26 cellular contexts compared by ENCODE assay signal in genomic region chr7:73834626-73835191, GRCh38. TPM values are rescaled to one million over a fixed set of nuclear protein-coding genes. Genes with fewer than 3 reads are reported as not detected.
DNase-seq lines count a peak whose midpoint lies in the region; ATAC-seq, FAIRE-seq and TF ChIP-seq lines count a peak whose summit lies in the region.
"Had no signal": no experiment of that assay in that cellular context is flagged by ENCODE, and none has a peak within 500 bp of the region (broad histone marks: within the 10 kb centered on the region; RNA-seq: fewer than 3 reads in every experiment).

No MANE protein-coding gene starts in this region.

- TF ChIP-seq POLR2A in K562 (conservative IDR thresholded peaks at IDR 0.05), result no peak

- H3K36me3 ChIP-seq in H7 (replicated peaks; ENCODE audit: control insufficient read depth, insufficient read depth, low read length) (no peaks in the 10 kb centered on the region; the same call in 1 of the 2 replicates), K562 (ENCODE audit: control insufficient read depth, insufficient read depth, low read length) (no peaks in the 10 kb centered on the region), trophoblast cell (ENCODE audit: control insufficient read depth in 1 of 2, insufficient read depth in 2 of 2, low read length in 2 of 2) (peaks cover 0 to 3% of the 10 kb centered on the region in 2 experiments)
- H3K36me3 ChIP-seq: HAP-1, SJCRH30 had no signal

- TF ChIP-seq CTCF in 22Rv1 (IDR thresholded peaks at IDR 0.05) (no peak), K562 (IDR thresholded peaks at IDR 0.05 in 2 of 3, conservative IDR thresholded peaks at IDR 0.05 in 1 of 3; ENCODE audit: insufficient read depth in 2 of 3, low read depth in 1 of 3, low read length in 3 of 3) (no peak)

- no peak overlapping the region for H3K14ac ChIP-seq in trophoblast cell (ENCODE audit: low read length)

- H4K8ac ChIP-seq in trophoblast cell (ENCODE audit: low read depth, low read length), result no peak overlapping the region

- no peaks in the 10 kb centered on the region for H3K27me3 ChIP-seq in H7 (ENCODE audit: control insufficient read depth, insufficient read depth, low read length)
- no peaks in the 10 kb centered on the region for H3K27me3 ChIP-seq in K562 (ENCODE audit: control insufficient read depth in 2 of 2, insufficient read depth in 2 of 2, low read length in 2 of 2)
- H3K27me3 ChIP-seq in trophoblast cell (ENCODE audit: insufficient read depth, low read length), result no peaks in the 10 kb centered on the region
- H3K27me3 ChIP-seq: SJCRH30 had no signal

- TF ChIP-seq EP300 in K562 (IDR thresholded peaks at IDR 0.05; ENCODE audit: low read length), result no peak

- intact Hi-C loops in K562 (cut with micrococcal nuclease), result no loop called here
- intact Hi-C loops in posterior vena cava (cut with DNase I), result no loop called here

- CTCF ChIA-PET in K562 (lab: Yijun Ruan, JAX; ENCODE audit: low intra/inter-chr PET ratio), result no interaction called here
- CTCF ChIA-PET in activated CD4-positive, alpha-beta memory T cell treated with anti-CD3 and anti-CD28 coated beads, Interleukin-2, amount 10 ng/mL, durations not matched to agents 7 days and 5 days (lab: Charles Lee), result no interaction called here

- no peak overlapping the region for H3K27ac Mint-ChIP-seq in activated CD4-positive, alpha-beta memory T cell treated with anti-CD3 and anti-CD28 coated beads, Interleukin-2, amount 10 ng/mL, durations not matched to agents 7 days and 5 days
- H3K27ac Mint-ChIP-seq: CD8-positive, alpha-beta T cell had no signal

- H3K9me3 Mint-ChIP-seq in activated CD4-positive, alpha-beta memory T cell treated with anti-CD3 and anti-CD28 coated beads, Interleukin-2, amount 10 ng/mL, durations not matched to agents 7 days and 5 days, result no peaks in the 10 kb centered on the region
- H3K9me3 Mint-ChIP-seq: CD8-positive, alpha-beta T cell had no signal

- peak overlapping the region; percentile 32 for H2BK12ac ChIP-seq in trophoblast cell (ENCODE audit: low read length)

- peaks cover 10 to 28% of the 10 kb centered on the region in 2 experiments for H3K4me1 ChIP-seq in K562 (replicated peaks in 1 of 2; ENCODE audit: control insufficient read depth in 2 of 2, insufficient read depth in 2 of 2, low read length in 2 of 2)
- peaks cover 31 to 46% of the 10 kb centered on the region in 2 experiments for H3K4me1 ChIP-seq in trophoblast cell (ENCODE audit: control insufficient read depth in 1 of 2, insufficient read depth in 2 of 2, low read length in 2 of 2)
- H3K4me1 ChIP-seq: HAP-1 had no signal

- ATAC-seq in K562, result no peak
- ATAC-seq: A549; CD8-positive, alpha-beta T cell; Right ventricle myocardium inferior had no signal

- H3K18ac ChIP-seq in trophoblast cell (ENCODE audit: low read length), result no peak overlapping the region

- H3K9ac ChIP-seq in K562 (ENCODE audit: insufficient read depth in 1 of 2, low read depth in 2 of 2, low read length in 2 of 2), result no peak overlapping the region
- no peak overlapping the region for H3K9ac ChIP-seq in trophoblast cell (ENCODE audit: low read length)

- POLR2A ChIA-PET in K562 (lab: Yijun Ruan, JAX), result no interaction called here
- POLR2A ChIA-PET in activated CD4-positive, alpha-beta memory T cell treated with anti-CD3 and anti-CD28 coated beads, Interleukin-2, amount 10 ng/mL, durations not matched to agents 7 days and 5 days (lab: Charles Lee), result no interaction called here

- no peak overlapping the region for H4K91ac ChIP-seq in trophoblast cell (ENCODE audit: low read depth, low read length)

- TF ChIP-seq RAD21 in K562 (CRISPR knock-in tag; conservative IDR thresholded peaks at IDR 0.05 in 1 of 2, IDR thresholded peaks at IDR 0.05 in 1 of 2), result no peak

- no peak overlapping the region for H2AFZ ChIP-seq in K562 (ENCODE audit: low read depth, low read length)
- H2AFZ ChIP-seq in trophoblast cell (ENCODE audit: insufficient read depth, low read length, poor library complexity), result no peak overlapping the region

- in situ Hi-C loops in K562 (cut with MboI), result no loop called here

- BruUV-seq in K562 (replicated peaks; lab: Mats Ljungman, UMichigan), result no TSS peak

- no peaks in the 10 kb centered on the region for H3K9me3 ChIP-seq in K562 (replicated peaks; ENCODE audit: control insufficient read depth, insufficient read depth, low read depth, low read length)
- peaks cover 5% of the 10 kb centered on the region for H3K9me3 ChIP-seq in trophoblast cell (ENCODE audit: insufficient read depth, low read depth, low read length)
- H3K9me3 ChIP-seq: A549, Caco-2, HAP-1, SJCRH30 had no signal

- no peak overlapping the region for H3K4me3 ChIP-seq in H7 (ENCODE audit: insufficient read depth, low read depth, low read length)
- no peak overlapping the region for H3K4me3 ChIP-seq in K562
- no peak overlapping the region for H3K4me3 ChIP-seq in trophoblast cell (ENCODE audit: low read depth, low read length)
- H3K4me3 ChIP-seq: A549, HAP-1, SJCRH30 had no signal

- no peaks in the 10 kb centered on the region for H4K20me1 ChIP-seq in K562 (replicated peaks; ENCODE audit: control insufficient read depth, insufficient read depth, low read length)

- peaks cover 30% of the 10 kb centered on the region for H3K79me1 ChIP-seq in trophoblast cell (ENCODE audit: low read length)

- H3K27me3 Mint-ChIP-seq in activated CD4-positive, alpha-beta memory T cell treated with anti-CD3 and anti-CD28 coated beads, Interleukin-2, amount 10 ng/mL, durations not matched to agents 7 days and 5 days, result no peaks in the 10 kb centered on the region

- H3K4ac ChIP-seq in trophoblast cell (ENCODE audit: low read depth, low read length), result no peak overlapping the region

- H3K4me2 ChIP-seq in K562 (ENCODE audit: insufficient read depth, low read length) (no peak overlapping the region), trophoblast cell (ENCODE audit: low read length) (no peak overlapping the region)
- H3K4me2 ChIP-seq: A549 had no signal

- peak overlapping the region; percentile 100; the same call in 1 of the 2 replicates for H3K27ac ChIP-seq in 22Rv1
- no peak overlapping the region for H3K27ac ChIP-seq in K562 (ENCODE audit: extremely low read depth, low read depth, low read length)
- H3K27ac ChIP-seq in trophoblast cell (ENCODE audit: low read depth, low read length), result no peak overlapping the region
- H3K27ac ChIP-seq: SJCRH30 had no signal

- H3K36me3 Mint-ChIP-seq in activated CD4-positive, alpha-beta memory T cell treated with anti-CD3 and anti-CD28 coated beads, Interleukin-2, amount 10 ng/mL, durations not matched to agents 7 days and 5 days (ENCODE audit: low read depth), result no peaks in the 10 kb centered on the region
- H3K36me3 Mint-ChIP-seq: CD8-positive, alpha-beta T cell had no signal

- no peak overlapping the region for H2BK120ac ChIP-seq in trophoblast cell (ENCODE audit: insufficient read depth, low read length, poor library complexity)

- DNase-seq in H7 (peak; percentile 26), K562 (ENCODE audit: extremely low read depth in 1 of 4, low spot score in 3 of 4) (no peak), trophoblast cell (no peak), posterior vena cava (ENCODE audit: low spot score) (no peak)
- no peak for DNase-seq in effector CD4-positive, alpha-beta T cell
- no peak for DNase-seq in activated CD4-positive, alpha-beta memory T cell treated with anti-CD3 and anti-CD28 coated beads, Interleukin-2, amount 10 ng/mL, durations not matched to agents 7 days and 5 days
- DNase-seq: C1 segment of cervical spinal cord; Caco-2; CD8-positive, alpha-beta T cell; DMS79 treated with DMSO at 0.1 percent for 48 hours; GF-D8; KG1; MM.1S; NCI-H2029; NCI-H446; NCI-H524 treated with DMSO at 0.1 percent for 48 hours; NCI-H774; SJCRH30 had no signal

- no peak for FAIRE-seq in K562 (lab: Jason Lieb, UNC)
- FAIRE-seq: A549, GM12891, GM19239, HTR-8/SVneo had no signal

- H3K4me1 Mint-ChIP-seq in activated CD4-positive, alpha-beta memory T cell treated with anti-CD3 and anti-CD28 coated beads, Interleukin-2, amount 10 ng/mL, durations not matched to agents 7 days and 5 days, result peaks cover 11% of the 10 kb centered on the region

- no peak overlapping the region for H3K23ac ChIP-seq in trophoblast cell (ENCODE audit: low read length)

- H2BK5ac ChIP-seq in trophoblast cell (ENCODE audit: low read depth, low read length, poor library complexity), result no peak overlapping the region

- no peak overlapping the region for H4K12ac ChIP-seq in trophoblast cell (ENCODE audit: low read depth, low read length)

- no peaks in the 10 kb centered on the region for H3K9me1 ChIP-seq in K562 (ENCODE audit: control insufficient read depth, insufficient read depth, low read length)

- 67% methylated on average over 10 of the region's 11 CpGs for WGBS in K562 (ENCODE audit: insufficient coverage, low coverage, missing lambda C conversion rate)
- no CpG with 5 or more reads among the region's 11 CpGs for WGBS in trophoblast cell (ENCODE audit: extremely low coverage, insufficient coverage, insufficient read length)

- H3K4me3 Mint-ChIP-seq in activated CD4-positive, alpha-beta memory T cell treated with anti-CD3 and anti-CD28 coated beads, Interleukin-2, amount 10 ng/mL, durations not matched to agents 7 days and 5 days, result no peak overlapping the region
- H3K4me3 Mint-ChIP-seq: CD8-positive, alpha-beta T cell had no signal

- H2AK5ac ChIP-seq in trophoblast cell (ENCODE audit: low read length), result peak overlapping the region; percentile 57

- H3K79me2 ChIP-seq in K562 (ENCODE audit: control insufficient read depth, insufficient read depth, low read length), result no peaks in the 10 kb centered on the region
- peaks cover 23% of the 10 kb centered on the region for H3K79me2 ChIP-seq in trophoblast cell (ENCODE audit: control insufficient read depth, insufficient read depth, low read length, poor library complexity)

RNA-seq across cellular contexts. Expression of gene CLDN4, which starts 3.9 kb away (rescaled TPM):
- total RNA-seq in H7 (2014; rRNA removed; shearing (Covaris generic)), result 2.0 and 2.1 TPM in 2 replicates
- total RNA-seq in K562 (2011; cell fraction: chromatin; rRNA removed; ENCODE audit: low replicate concordance), result 1.8 and 2.6 TPM in 2 replicates
- 0.66 and 1.0 TPM in 2 replicates for total RNA-seq in K562 (2011; cell fraction: nucleolus; rRNA removed)
- 2.3 and 2.8 TPM in 2 replicates for total RNA-seq in K562 (2011; cell fraction: nucleoplasm; rRNA removed)
- 0.05 and 0.08 TPM in 2 replicates for total RNA-seq in K562 (2014; rRNA removed)
- total RNA-seq in K562 (2014; rRNA removed; fragmentation: Illumina TruSeq; extraction: Trizol), result 0.06 TPM in 1 of 2 replicates, not detected in the other
- total RNA-seq in K562 (2015; rRNA removed; fragmentation: Illumina TruSeq; extraction: Trizol), result 0.04 and 0.07 TPM in 2 replicates
- 0.60 and 0.63 TPM in 2 replicates for total RNA-seq in K562 (2021)
- 0.06 and 0.37 TPM in 2 replicates for polyA plus RNA-seq in K562 (2011; rRNA removed)
- polyA plus RNA-seq in K562 (2011; cell fraction: cytosol; rRNA removed), result 0.18 TPM in 2 replicates
- 0.16 and 0.48 TPM in 2 replicates for polyA plus RNA-seq in K562 (2011; cell fraction: nucleus; rRNA removed)
- polyA plus RNA-seq in K562 (2012), result 0.13 and 0.25 TPM in 2 replicates
- polyA plus RNA-seq in K562 (2014; fragmentation: Illumina TruSeq; extraction: Trizol), result 0.10 and 0.21 TPM in 2 replicates
- not detected for polyA plus RNA-seq in K562 (2014; fragmentation: Nextera tagmentation; extraction: Ambion mirVana)
- 0.05 and 0.13 TPM in 2 replicates for polyA plus RNA-seq in K562 (2014; rRNA removed)
- polyA minus RNA-seq in K562 (2011; rRNA and poly(A)+ RNA removed), result 0.07 and 0.66 TPM in 2 replicates
- polyA minus RNA-seq in K562 (2011; cell fraction: cytosol; rRNA and poly(A)+ RNA removed), result 0.67 TPM in 1 of 2 replicates, not detected in the other
- 0.27 TPM in 1 of 2 replicates, not detected in the other for polyA minus RNA-seq in K562 (2011; cell fraction: nucleus; rRNA and poly(A)+ RNA removed)
- polyA plus RNA-seq in trophoblast cell (2013), result 166 and 180 TPM in 2 replicates
- under 1 TPM; 0.38 to 0.97 TPM for total RNA-seq in posterior vena cava
- under 1 TPM in 1 of 2 experiments, not detected in 1; 0.10 TPM for total RNA-seq in activated CD4-positive, alpha-beta memory T cell treated with anti-CD3 and anti-CD28 coated beads, Interleukin-2, amount 10 ng/mL, durations not matched to agents 7 days and 5 days
- total RNA-seq: CD8-positive, alpha-beta T cell; Right ventricle myocardium inferior had no signal

RNA-seq across cellular contexts. Expression of gene METTL27, which starts 7.6 kb away (rescaled TPM):
- total RNA-seq in H7 (2014; rRNA removed; shearing (Covaris generic)), result 1.9 and 7.4 TPM in 2 replicates
- 1.9 and 4.9 TPM in 2 replicates for total RNA-seq in K562 (2011; cell fraction: chromatin; rRNA removed; ENCODE audit: low replicate concordance)
- total RNA-seq in K562 (2011; cell fraction: nucleolus; rRNA removed), result 3.6 and 4.8 TPM in 2 replicates
- 2.0 and 5.0 TPM in 2 replicates for total RNA-seq in K562 (2011; cell fraction: nucleoplasm; rRNA removed)
- total RNA-seq in K562 (2014; rRNA removed), result 0.32 and 0.94 TPM in 2 replicates
- not detected in 2 replicates for total RNA-seq in K562 (2014; rRNA removed; fragmentation: Illumina TruSeq; extraction: Trizol)
- total RNA-seq in K562 (2015; rRNA removed; fragmentation: Illumina TruSeq; extraction: Trizol), result not detected in 2 replicates
- total RNA-seq in K562 (2021), result 0.42 and 0.73 TPM in 2 replicates
- polyA plus RNA-seq in K562 (2011; rRNA removed), result 0.33 and 0.49 TPM in 2 replicates
- polyA plus RNA-seq in K562 (2011; cell fraction: cytosol; rRNA removed), result 0.59 and 1.3 TPM in 2 replicates
- polyA plus RNA-seq in K562 (2011; cell fraction: nucleus; rRNA removed), result 1.4 and 3.9 TPM in 2 replicates
- polyA plus RNA-seq in K562 (2012), result 0.25 and 0.58 TPM in 2 replicates
- polyA plus RNA-seq in K562 (2014; fragmentation: Illumina TruSeq; extraction: Trizol), result 0.69 TPM in 1 of 2 replicates, not detected in the other
- under 1 TPM in 1 of 2 experiments, not detected in 1; 0.08 TPM for polyA plus RNA-seq in K562 (2014; fragmentation: Nextera tagmentation; extraction: Ambion mirVana)
- 0.35 and 0.82 TPM in 2 replicates for polyA plus RNA-seq in K562 (2014; rRNA removed)
- polyA minus RNA-seq in K562 (2011; rRNA and poly(A)+ RNA removed), result 0.53 and 1.1 TPM in 2 replicates
- not detected in 2 replicates for polyA minus RNA-seq in K562 (2011; cell fraction: cytosol; rRNA and poly(A)+ RNA removed)
- 1.6 and 1.9 TPM in 2 replicates for polyA minus RNA-seq in K562 (2011; cell fraction: nucleus; rRNA and poly(A)+ RNA removed)
- 1.3 and 1.5 TPM in 2 replicates for polyA plus RNA-seq in trophoblast cell (2013)
- total RNA-seq in posterior vena cava, result 1 to 10 TPM in 1 of 2 donors, under 1 TPM in 1; 0.90 to 5.1 TPM
- 1 to 10 TPM; 3.3 to 3.7 TPM for total RNA-seq in activated CD4-positive, alpha-beta memory T cell treated with anti-CD3 and anti-CD28 coated beads, Interleukin-2, amount 10 ng/mL, durations not matched to agents 7 days and 5 days
- total RNA-seq: CD8-positive, alpha-beta T cell had no signal

RNA-seq across cellular contexts. Expression of gene TMEM270, which starts 26.2 kb away (rescaled TPM):
- total RNA-seq in H7 (2014; rRNA removed; shearing (Covaris generic)), result not detected in 2 replicates
- not detected in 2 replicates for total RNA-seq in K562 (2011; cell fraction: chromatin; rRNA removed; ENCODE audit: low replicate concordance)
- total RNA-seq in K562 (2011; cell fraction: nucleolus; rRNA removed), result not detected in 2 replicates
- total RNA-seq in K562 (2011; cell fraction: nucleoplasm; rRNA removed), result not detected in 2 replicates
- total RNA-seq in K562 (2014; rRNA removed) (not detected in 2 replicates), K562 (2014; rRNA removed; fragmentation: Illumina TruSeq; extraction: Trizol) (not detected in 2 replicates), K562 (2015; rRNA removed; fragmentation: Illumina TruSeq; extraction: Trizol) (not detected in 2 replicates), K562 (2021) (not detected in 2 replicates), posterior vena cava (not detected)
- polyA plus RNA-seq in K562 (2011; rRNA removed) (not detected in 2 replicates), K562 (2014; fragmentation: Illumina TruSeq; extraction: Trizol) (not detected in 2 replicates), K562 (2014; fragmentation: Nextera tagmentation; extraction: Ambion mirVana) (not detected), K562 (2014; rRNA removed) (not detected in 2 replicates)
- not detected in 2 replicates for polyA plus RNA-seq in K562 (2011; cell fraction: cytosol; rRNA removed)
- not detected in 2 replicates for polyA plus RNA-seq in K562 (2011; cell fraction: nucleus; rRNA removed)
- not detected in 2 replicates for polyA plus RNA-seq in K562 (2012)
- polyA minus RNA-seq in K562 (2011; rRNA and poly(A)+ RNA removed), result not detected in 2 replicates
- not detected in 2 replicates for polyA minus RNA-seq in K562 (2011; cell fraction: cytosol; rRNA and poly(A)+ RNA removed)
- not detected in 2 replicates for polyA minus RNA-seq in K562 (2011; cell fraction: nucleus; rRNA and poly(A)+ RNA removed)
- not detected in 2 replicates for polyA plus RNA-seq in trophoblast cell (2013)
- total RNA-seq in activated CD4-positive, alpha-beta memory T cell treated with anti-CD3 and anti-CD28 coated beads, Interleukin-2, amount 10 ng/mL, durations not matched to agents 7 days and 5 days, result not detected
- total RNA-seq: Caco-2; CD8-positive, alpha-beta T cell; Right ventricle myocardium inferior; RPMI7951; SJCRH30 had no signal
- polyA plus RNA-seq: A549 had no signal
